ENCODE assay signal across 18 cellular contexts in genomic region chr7:139758388-139758787, GRCh38. TPM values are rescaled to one million over a fixed set of nuclear protein-coding genes. Genes with fewer than 3 reads are reported as not detected.
DNase-seq lines count a peak whose midpoint lies in the region; ATAC-seq and TF ChIP-seq lines count a peak whose summit lies in the region.
"Had no signal": no experiment of that assay in that cellular context is flagged by ENCODE, and none has a peak within 500 bp of the region (broad histone marks: within the 10 kb centered on the region; RNA-seq: fewer than 3 reads in every experiment).

No MANE protein-coding gene starts in this region.

- H3K27me3 ChIP-seq in ACC112 (ENCODE audit: insufficient read depth, low read length), result no peaks in the 10 kb centered on the region
- no peaks in the 10 kb centered on the region for H3K27me3 ChIP-seq in WERI-Rb-1 (ENCODE audit: insufficient read depth, low read depth, severe bottlenecking)
- H3K27me3 ChIP-seq in liver (ENCODE audit: control insufficient read depth in 4 of 4, insufficient read depth in 4 of 4, low read length in 3 of 4), result no peaks in the 10 kb centered on the region
- H3K27me3 ChIP-seq: BLaER1, upper lobe of right lung had no signal

- H3K4me1 ChIP-seq in ACC112 (ENCODE audit: control insufficient read depth, insufficient read depth, low read length, unreplicated experiment) (peaks cover 71% of the 10 kb centered on the region), liver (ENCODE audit: control insufficient read depth in 4 of 4, insufficient read depth in 4 of 4, low read length in 3 of 4) (peaks cover 6 to 59% (median 31%) of the 10 kb centered on the region in 4 donors)

- no peak for TF ChIP-seq CTCF in WERI-Rb-1 (IDR thresholded peaks at IDR 0.05; ENCODE audit: low read depth, low read length)
- TF ChIP-seq CTCF in liver (IDR thresholded peaks at IDR 0.05; ENCODE audit: low read depth, low read length, missing input control), result no peak

- DNase-seq in ELF-1 (ENCODE audit: low read depth, low spot score) (peak; percentile 9), WERI-Rb-1 (peak; percentile 77), SKM-1 (lab: John Stamatoyannopoulos, UW; ENCODE audit: unreplicated experiment) (no peak), NCI-H1694 (lab: John Stamatoyannopoulos, UW) (no peak)
- DNase-seq: activated CD4-positive, alpha-beta T cell treated with anti-CD3 and anti-CD28 coated beads, Interleukin-2, amount 50 U/mL, for 4 hours; activated T-cell treated with anti-CD3 and anti-CD28 coated beads for 4 hours; Calu3; Karpas-422; mammary epithelial cell; naive thymus-derived CD4-positive, alpha-beta T cell; NCI-H1092 treated with DMSO at 0.1 percent for 48 hours; SHP77; stimulated activated CD4-positive, alpha-beta T cell treated with anti-CD3 and anti-CD28 coated beads, Interleukin-4, amount 100 ng/mL, for 4 hours; upper lobe of right lung had no signal

- H3K36me3 ChIP-seq in ACC112 (ENCODE audit: insufficient read depth, low read length) (peaks cover 34% of the 10 kb centered on the region), WERI-Rb-1 (peaks cover 8% of the 10 kb centered on the region), liver (ENCODE audit: control insufficient read depth in 4 of 4, insufficient read depth in 3 of 4, low read depth in 1 of 4, low read length in 3 of 4) (no peaks in the 10 kb centered on the region)
- H3K36me3 ChIP-seq: upper lobe of right lung had no signal

- no peak overlapping the region for H3K4me3 ChIP-seq in ACC112 (ENCODE audit: low read depth, low read length)
- no peak overlapping the region for H3K4me3 ChIP-seq in WERI-Rb-1 (ENCODE audit: low read depth, low read length)
- no peak overlapping the region for H3K4me3 ChIP-seq in liver (ENCODE audit: low read depth in 1 of 3, low read length in 3 of 3)
- H3K4me3 ChIP-seq: BLaER1, upper lobe of right lung had no signal

- H2AFZ ChIP-seq in ACC112 (ENCODE audit: low read length, unreplicated experiment), result no peak overlapping the region

- TF ChIP-seq RAD21 in liver (IDR thresholded peaks at IDR 0.05), result peak in 1 of 2 donors; percentile 51

- H3K27ac ChIP-seq in ACC112 (ENCODE audit: low read depth, low read length) (peak overlapping the region; percentile 33), WERI-Rb-1 (no peak overlapping the region), liver (ENCODE audit: low read depth in 1 of 2, low read length in 2 of 2) (peak overlapping the region; percentile 65 to 78)
- H3K27ac ChIP-seq: BLaER1, upper lobe of right lung had no signal

- peak overlapping the region in 1 of 2 donors; percentile 30 for H3K9ac ChIP-seq in liver (ENCODE audit: low read depth in 1 of 2, low read length in 2 of 2)
- H3K9ac ChIP-seq: BLaER1 had no signal

- no peak for ATAC-seq in GM21619 (IDR thresholded peaks at IDR 0.05; ENCODE audit: unreplicated experiment)
- ATAC-seq: naive thymus-derived CD4-positive, alpha-beta T cell; upper lobe of right lung had no signal

- H3K79me2 ChIP-seq in ACC112 (ENCODE audit: control insufficient read depth, insufficient read depth, low read length, unreplicated experiment), result peaks cover 99% of the 10 kb centered on the region

- WGBS in liver, result 35% methylated on average over 8 of the region's 8 CpGs

- H3K9me3 ChIP-seq in WERI-Rb-1 (ENCODE audit: severe bottlenecking) (no peaks in the 10 kb centered on the region), liver (ENCODE audit: control insufficient read depth in 4 of 4, low read length in 3 of 4) (no peaks in the 10 kb centered on the region)
- H3K9me3 ChIP-seq: BLaER1, upper lobe of right lung had no signal

TF ChIP-seq in liver, 16 proteins besides CTCF, POLR2A, EP300 and RAD21:
- TF ChIP-seq SP1 (IDR thresholded peaks at IDR 0.05), result peak; percentile 19
- TF ChIP-seq RXRA (IDR thresholded peaks at IDR 0.05), result peak in 1 of 2 donors; percentile 66
- peak; percentile 52 for TF ChIP-seq YY1 (IDR thresholded peaks at IDR 0.05)
- peak; percentile 19 for TF ChIP-seq MAX (IDR thresholded peaks at IDR 0.05)
- TF ChIP-seq ZBTB33 (IDR thresholded peaks at IDR 0.05), result peak; percentile 5
- peak; percentile 13 for TF ChIP-seq TAF1 (conservative IDR thresholded peaks at IDR 0.05)
- no peak for TF ChIP-seq ATF3 (IDR thresholded peaks at IDR 0.05)
- TF ChIP-seq HNF4A (conservative IDR thresholded peaks at IDR 0.05), result no peak

RNA-seq across cellular contexts. Expression of gene HIPK2, which starts 19.4 kb away (rescaled TPM):
- 10 to 100 TPM; 13.1 to 48.8 TPM for total RNA-seq in liver
- polyA plus RNA-seq in liver, result 10 to 100 TPM; 15.1 to 18.1 TPM

Comparison
In these comparisons a context has a peak if more than half of its experiments do, and no peak if none do; other contexts are left out.
1. DNase-seq: peak in ELF-1 (single experiment) and WERI-Rb-1 (single experiment); none in SKM-1 (single experiment) and NCI-H1694 (single experiment).